Comparison of ENCODE assay signal across 12 cellular contexts in genomic region chr4:13892739-13893105, GRCh38.
A peak's percentile ranks its signal among the peaks of the same experiment; 100 is the strongest.
DNase-seq lines count a peak whose midpoint lies in the region; ATAC-seq and TF ChIP-seq lines count a peak whose summit lies in the region.
"Had no signal": no experiment of that assay in that cellular context is flagged by ENCODE, and none has a peak within 500 bp of the region (broad histone marks: within the 10 kb centered on the region; RNA-seq: fewer than 3 reads in every experiment).

No MANE protein-coding gene starts in this region.

- peak; percentile 16 for ATAC-seq in gastroesophageal sphincter
- no peak for ATAC-seq in activated CD4-positive, CD25-positive, alpha-beta regulatory T cell treated with anti-CD3 and anti-CD28 coated beads, Interleukin-2, amount 50 U/mL, for 24 hours
- ATAC-seq: HCT116 had no signal

- peak; percentile 73 for DNase-seq in HFFc6
- DNase-seq in amniotic epithelial cell (ENCODE audit: low read depth) = peak; percentile 70
- DNase-seq in smooth muscle cell (lab: John Stamatoyannopoulos, UW; ENCODE audit: unreplicated experiment) = no peak
- DNase-seq in stomach = no peak
- DNase-seq in activated naive CD8-positive, alpha-beta T cell treated with anti-CD3 and anti-CD28 coated beads for 36 hours = no peak
- DNase-seq in midbrain (lab: John Stamatoyannopoulos, UW) = no peak
- DNase-seq: left cardiac atrium, MV-4-11, small intestine had no signal

- no peaks in the 10 kb centered on the region for H3K9me3 ChIP-seq in gastroesophageal sphincter
- H3K9me3 ChIP-seq in smooth muscle cell (replicated peaks; ENCODE audit: low read depth) = no peaks in the 10 kb centered on the region
- H3K9me3 ChIP-seq in stomach = no peaks in the 10 kb centered on the region

- H3K27me3 Mint-ChIP-seq in HFFc6 (ENCODE audit: insufficient read depth) = peaks cover 4% of the 10 kb centered on the region; the same call in 1 of the 2 replicates
- H3K27me3 Mint-ChIP-seq in activated naive CD8-positive, alpha-beta T cell treated with anti-CD3 and anti-CD28 coated beads for 36 hours = peaks cover 5% of the 10 kb centered on the region

- peaks cover 15% of the 10 kb centered on the region for H3F3A ChIP-seq in smooth muscle cell (ENCODE audit: low read depth)

- peak overlapping the region; percentile 81 for H3K4me3 Mint-ChIP-seq in HFFc6
- H3K4me3 Mint-ChIP-seq in activated naive CD8-positive, alpha-beta T cell treated with anti-CD3 and anti-CD28 coated beads for 36 hours = no peak overlapping the region

- no peaks in the 10 kb centered on the region for H4K20me1 ChIP-seq in smooth muscle cell (ENCODE audit: low read depth)

- WGBS in gastroesophageal sphincter (ENCODE audit: low coverage in 1 of 2), 2 donors = 25 to 38% methylated on average over 1 of the region's 1 CpG
- WGBS in smooth muscle cell (ENCODE audit: low lambda C conversion rate) = 0% methylated on average over 1 of the region's 1 CpG
- WGBS in stomach, 5 donors = 19 to 46% (median 30%) methylated on average over 1 of the region's 1 CpG

- peaks cover 7% of the 10 kb centered on the region for H3K36me3 Mint-ChIP-seq in HFFc6 (ENCODE audit: low read depth)
- H3K36me3 Mint-ChIP-seq in activated naive CD8-positive, alpha-beta T cell treated with anti-CD3 and anti-CD28 coated beads for 36 hours = no peaks in the 10 kb centered on the region

- H3K27ac Mint-ChIP-seq in HFFc6 = peak overlapping the region; percentile 99
- H3K27ac Mint-ChIP-seq in activated naive CD8-positive, alpha-beta T cell treated with anti-CD3 and anti-CD28 coated beads for 36 hours = no peak overlapping the region

- H3K9ac ChIP-seq in smooth muscle cell (ENCODE audit: low read depth) = peak overlapping the region; percentile 86

- intact Hi-C loops in stomach (cut with DNase I; ENCODE audit: low total_unique reads) = no loop called here

- peak overlapping the region; percentile 69 for H2AFZ ChIP-seq in smooth muscle cell (ENCODE audit: low read depth)

- H3K27me3 ChIP-seq in gastroesophageal sphincter = no peaks in the 10 kb centered on the region
- H3K27me3 ChIP-seq in smooth muscle cell (ENCODE audit: low read depth) = no peaks in the 10 kb centered on the region
- no peaks in the 10 kb centered on the region for H3K27me3 ChIP-seq in stomach

- TF ChIP-seq POLR2A in gastroesophageal sphincter (IDR thresholded peaks at IDR 0.05) (no peak), stomach (IDR thresholded peaks at IDR 0.05) (no peak)

- H3K4me1 ChIP-seq in gastroesophageal sphincter = peaks cover 0 to 3% (median 0%) of the 10 kb centered on the region in 3 donors
- H3K4me1 ChIP-seq in smooth muscle cell (ENCODE audit: low read depth) = peaks cover 6% of the 10 kb centered on the region
- H3K4me1 ChIP-seq in stomach = no peaks in the 10 kb centered on the region

- peak overlapping the region; percentile 70 for H3K4me2 ChIP-seq in smooth muscle cell

- H3K4me3 ChIP-seq in gastroesophageal sphincter (no peak overlapping the region), smooth muscle cell (no peak overlapping the region), stomach (no peak overlapping the region)

- H3K9me3 Mint-ChIP-seq in HFFc6 = no peaks in the 10 kb centered on the region
- H3K9me3 Mint-ChIP-seq in activated naive CD8-positive, alpha-beta T cell treated with anti-CD3 and anti-CD28 coated beads for 36 hours = no peaks in the 10 kb centered on the region

- TF ChIP-seq CTCF in HFFc6 (IDR thresholded peaks at IDR 0.05) (no peak), gastroesophageal sphincter (IDR thresholded peaks at IDR 0.05) (no peak), smooth muscle cell (IDR thresholded peaks at IDR 0.05; ENCODE audit: borderline replicate concordance, insufficient read depth, poor library complexity, severe bottlenecking) (no peak), stomach (IDR thresholded peaks at IDR 0.05) (no peak)

- H3K36me3 ChIP-seq in gastroesophageal sphincter (no peaks in the 10 kb centered on the region), smooth muscle cell (ENCODE audit: low read depth) (no peaks in the 10 kb centered on the region), stomach (no peaks in the 10 kb centered on the region)

- H3K27ac ChIP-seq in gastroesophageal sphincter = no peak overlapping the region
- H3K27ac ChIP-seq in smooth muscle cell (ENCODE audit: low read depth) = peak overlapping the region; percentile 98
- no peak overlapping the region for H3K27ac ChIP-seq in stomach

- H3K79me2 ChIP-seq in smooth muscle cell (ENCODE audit: low read depth) = no peaks in the 10 kb centered on the region

- TF ChIP-seq EP300 in gastroesophageal sphincter (IDR thresholded peaks at IDR 0.05) (no peak), stomach (IDR thresholded peaks at IDR 0.05) (no peak)

- H3K4me1 Mint-ChIP-seq in HFFc6 (ENCODE audit: low read depth) = peaks cover 69% of the 10 kb centered on the region
- peaks cover 4% of the 10 kb centered on the region for H3K4me1 Mint-ChIP-seq in activated naive CD8-positive, alpha-beta T cell treated with anti-CD3 and anti-CD28 coated beads for 36 hours

Comparison
In these comparisons a context has a peak if more than half of its experiments do, and no peak if none do; other contexts are left out.
1. DNase-seq: peak in HFFc6 (single experiment) and amniotic epithelial cell (single experiment); none in smooth muscle cell (single experiment), stomach (single experiment), activated naive CD8-positive, alpha-beta T cell treated with anti-CD3 and anti-CD28 coated beads for 36 hours (single experiment) and midbrain (single experiment).